Comparison of ENCODE assay signal across 10 cellular contexts in the genomic region with DNA sequence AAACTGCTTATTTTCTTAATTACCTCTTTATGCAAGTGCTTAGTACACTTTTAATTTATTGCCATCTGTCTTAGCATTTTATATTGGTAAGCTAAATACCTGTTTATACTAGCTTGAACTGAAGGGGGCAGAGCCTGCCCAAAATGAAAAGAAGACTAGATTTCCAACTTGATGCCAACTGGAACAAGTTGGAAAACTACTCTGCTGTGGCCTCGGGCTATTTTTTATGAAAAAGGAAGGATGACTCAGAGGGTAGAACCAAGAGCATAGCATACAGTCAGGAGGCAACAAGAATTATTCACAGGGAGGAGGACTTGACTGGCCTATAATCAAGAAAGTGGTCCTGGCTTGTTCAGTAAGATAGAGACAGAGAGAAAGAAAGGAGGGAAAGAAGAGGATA.
A peak's percentile ranks its signal among the peaks of the same experiment; 100 is the strongest.
DNase-seq lines count a peak whose midpoint lies in the region; ATAC-seq, FAIRE-seq and TF ChIP-seq lines count a peak whose summit lies in the region.
"Had no signal": no experiment of that assay in that cellular context is flagged by ENCODE, and none has a peak within 500 bp of the region (broad histone marks: within the 10 kb centered on the region; RNA-seq: fewer than 3 reads in every experiment).

No MANE protein-coding gene starts in this region.

- 6 to 15% (median 11%) methylated on average over 1 of the region's 1 CpG for WGBS in small intestine, 3 donors

- H3K27ac ChIP-seq in SJCRH30 (no peak overlapping the region), small intestine (ENCODE audit: low read depth in 1 of 2, low read length in 1 of 2) (no peak overlapping the region)

- DNase-seq in NCI-H1092 treated with DMSO at 0.1 percent for 48 hours (lab: John Stamatoyannopoulos, UW) (peak; percentile 9), NCI-H1092 (lab: John Stamatoyannopoulos, UW) (no peak), SJCRH30 (peak; percentile 66 to 81), fibroblast of the aortic adventitia (ENCODE audit: low read depth) (peak; percentile 94), small intestine (peak; percentile 5), NK-92 (lab: John Stamatoyannopoulos, UW; ENCODE audit: unreplicated experiment) (no peak)
- DNase-seq: activated T-cell treated with anti-CD3 and anti-CD28 coated beads, Interleukin-2, amount 50 U/mL, for 72 hours had no signal

- H3K9me3 ChIP-seq in SJCRH30 (replicated peaks) (0 out of 2 replicates have a peak, but pooled peaks cover 3% of the 10 kb centered on the region), small intestine (ENCODE audit: control insufficient read depth, low read depth) (no peaks in the 10 kb centered on the region)

- peak; percentile 37 for TF ChIP-seq CTCF in fibroblast of the aortic adventitia (IDR thresholded peaks at IDR 0.05; ENCODE audit: insufficient read depth, low read length)

- H3K4me3 ChIP-seq in SJCRH30 = no peak overlapping the region
- no peak overlapping the region for H3K4me3 ChIP-seq in fibroblast of the aortic adventitia (ENCODE audit: low read depth, low read length)
- no peak overlapping the region for H3K4me3 ChIP-seq in small intestine (ENCODE audit: low read depth in 1 of 2, low read length in 2 of 2)
- H3K4me3 ChIP-seq: lung had no signal

- H3K27me3 ChIP-seq in SJCRH30 (no peaks in the 10 kb centered on the region), small intestine (ENCODE audit: control insufficient read depth in 2 of 2, insufficient read depth in 2 of 2, low read length in 2 of 2) (no peaks in the 10 kb centered on the region)

- H3K4me1 ChIP-seq in SJCRH30 (peaks cover 8% of the 10 kb centered on the region), small intestine (ENCODE audit: control insufficient read depth in 2 of 2, insufficient read depth in 1 of 2, low read depth in 1 of 2, low read length in 1 of 2) (no peaks in the 10 kb centered on the region)

- H3K36me3 ChIP-seq in SJCRH30 (no peaks in the 10 kb centered on the region), small intestine (ENCODE audit: control insufficient read depth in 2 of 2, insufficient read depth in 2 of 2, low read length in 2 of 2) (no peaks in the 10 kb centered on the region)

- FAIRE-seq in small intestine (lab: Jason Lieb, UNC) = no peak

- ATAC-seq in HG03565 (IDR thresholded peaks at IDR 0.05; ENCODE audit: unreplicated experiment) (no peak), GM19035 (IDR thresholded peaks at IDR 0.05; ENCODE audit: unreplicated experiment) (no peak)
- ATAC-seq: activated T-cell treated with anti-CD3 and anti-CD28 coated beads, Interleukin-2, amount 50 U/mL, for 72 hours had no signal

Comparison
In these comparisons a context has a peak if more than half of its experiments do, and no peak if none do; other contexts are left out.
1. DNase-seq: peak in NCI-H1092 treated with DMSO at 0.1 percent for 48 hours (single experiment), SJCRH30 (2 of 2), fibroblast of the aortic adventitia (single experiment) and small intestine (single experiment); none in NCI-H1092 (single experiment) and NK-92 (single experiment).